Comparison of ENCODE assay signal across 9 cellular contexts in genomic region chr3:48194446-48195071, GRCh38. TPM values are rescaled to one million over a fixed set of nuclear protein-coding genes. Genes with fewer than 3 reads are reported as not detected.
DNase-seq lines count a peak whose midpoint lies in the region; ATAC-seq and TF ChIP-seq lines count a peak whose summit lies in the region.
"Had no signal": no experiment of that assay in that cellular context is flagged by ENCODE, and none has a peak within 500 bp of the region (broad histone marks: within the 10 kb centered on the region; RNA-seq: fewer than 3 reads in every experiment).

No MANE protein-coding gene starts in this region.

- H3K27me3 Mint-ChIP-seq in activated B cell treated with CpG ODN at 0.5 μM for 24 hours: no peaks in the 10 kb centered on the region

- DNase-seq in AG04450 (ENCODE audit: low read depth, low spot score): no peak
- peak; percentile 56 for DNase-seq in GM10266 (ENCODE audit: extremely low spot score)
- peak; percentile 32 for DNase-seq in NCI-H2029 treated with DMSO at 0.1 percent for 48 hours (lab: John Stamatoyannopoulos, UW)
- no peak for DNase-seq in activated B cell treated with CpG ODN at 0.5 μM for 24 hours
- DNase-seq in germinal center (ENCODE audit: low spot score): peak; percentile 62
- peak; percentile 96 for DNase-seq in osteoblast (ENCODE audit: insufficient read length, low spot score, missing footprints)
- no peak for DNase-seq in GM19240 (ENCODE audit: insufficient read length, low spot score)

- H3K9me3 ChIP-seq in AG04450 (ENCODE audit: control insufficient read depth, insufficient read depth, low read length): no peaks in the 10 kb centered on the region
- no peaks in the 10 kb centered on the region for H3K9me3 ChIP-seq in osteoblast (ENCODE audit: low read depth, low read length)

- peaks cover 4% of the 10 kb centered on the region for H3K4me1 Mint-ChIP-seq in activated B cell treated with CpG ODN at 0.5 μM for 24 hours

- H3K4me2 ChIP-seq in osteoblast (ENCODE audit: insufficient read depth, low read length): peak overlapping the region; percentile 41

- POLR2A ChIA-PET in AG04450 (lab: Yijun Ruan, JAX) (interaction anchor here (0.5 to 1.2 kb wide), 3 partner anchors 70 to 242 kb away, joined by 4 to 8 read pairs (median 5); no protein-coding TSS in a partner anchor), activated B cell treated with CpG ODN at 0.5 μM for 24 hours (lab: Charles Lee) (interaction anchor here (1.1 kb wide), 1 partner anchor 47 kb away, joined by 3 read pairs; no protein-coding TSS in a partner anchor)

- H3K79me2 ChIP-seq in osteoblast (ENCODE audit: insufficient read depth, low read length): no peaks in the 10 kb centered on the region

- CTCF ChIA-PET in AG04450 (lab: Charles Lee): interaction anchor here (0.5 to 5.9 kb wide), 39 partner anchors 10 to 881 kb away, joined by 3 to 169 read pairs (median 4); partner anchors contain the start of genes CAMP, CCDC51, PLXNB1 and TMA7
- CTCF ChIA-PET in activated B cell treated with CpG ODN at 0.5 μM for 24 hours (lab: Charles Lee): interaction anchor here (0.8 to 1.3 kb wide), 4 partner anchors 32 to 206 kb away, joined by 3 to 9 read pairs (median 4); no protein-coding TSS in a partner anchor

- H3K4me1 ChIP-seq in osteoblast (ENCODE audit: insufficient read depth, low read length): peaks cover 2% of the 10 kb centered on the region

- no peaks in the 10 kb centered on the region for H3K36me3 ChIP-seq in osteoblast (ENCODE audit: insufficient read depth, low read length)

- H3K9me3 Mint-ChIP-seq in activated B cell treated with CpG ODN at 0.5 μM for 24 hours: no peaks in the 10 kb centered on the region

- H2AFZ ChIP-seq in osteoblast (ENCODE audit: low read length): peak overlapping the region; percentile 65

- TF ChIP-seq CTCF in AG04450 (IDR thresholded peaks at IDR 0.05; ENCODE audit: low read depth, low read length) (peak; percentile 86), GM10266 (IDR thresholded peaks at IDR 0.05; ENCODE audit: control insufficient read depth, insufficient read depth, low read depth, missing control alignments) (peak; percentile 78), activated B cell treated with CpG ODN at 0.5 μM for 24 hours (IDR thresholded peaks at IDR 0.05) (no peak), osteoblast (IDR thresholded peaks at IDR 0.05; ENCODE audit: extremely low read depth, low read depth, low read length) (peak; percentile 95)

- H3K36me3 Mint-ChIP-seq in activated B cell treated with CpG ODN at 0.5 μM for 24 hours (ENCODE audit: low read depth): no peaks in the 10 kb centered on the region

- no peak overlapping the region for H3K4me3 Mint-ChIP-seq in activated B cell treated with CpG ODN at 0.5 μM for 24 hours

- H3K27ac Mint-ChIP-seq in activated B cell treated with CpG ODN at 0.5 μM for 24 hours: no peak overlapping the region

- ATAC-seq in activated B cell treated with CpG ODN at 0.5 μM for 24 hours (ENCODE audit: low read depth): peak; percentile 50
- no peak for ATAC-seq in GM21423 (IDR thresholded peaks at IDR 0.05; ENCODE audit: unreplicated experiment)

- H4K20me1 ChIP-seq in osteoblast (ENCODE audit: insufficient read depth, low read length): no peaks in the 10 kb centered on the region

- H3K4me3 ChIP-seq in AG04450 (ENCODE audit: low read depth, low read length) (no peak overlapping the region), osteoblast (ENCODE audit: insufficient read depth, low read length) (no peak overlapping the region)

- intact Hi-C loops in activated B cell treated with CpG ODN at 0.5 μM for 24 hours (cut with micrococcal nuclease): loop anchor here (1.0 kb wide), 1 partner anchor 47 kb away; the partner anchor contains the start of gene ZNF589

- no peak overlapping the region for H3K27ac ChIP-seq in AG04450 (ENCODE audit: low read depth, low read length)
- no peak overlapping the region for H3K27ac ChIP-seq in osteoblast (ENCODE audit: low read depth, low read length)

- H3K27me3 ChIP-seq in AG04450 (ENCODE audit: control insufficient read depth, insufficient read depth, low read length) (no peaks in the 10 kb centered on the region), osteoblast (ENCODE audit: insufficient read depth, low read length) (no peaks in the 10 kb centered on the region)

RNA-seq across cellular contexts. Expression of gene CDC25A, which starts 6.3 kb away (rescaled TPM):
- polyA plus RNA-seq in AG04450 (2011; rRNA removed): 1.6 and 2.1 TPM in 2 replicates
- 2.9 and 3.6 TPM in 2 replicates for polyA minus RNA-seq in AG04450 (2011; rRNA and poly(A)+ RNA removed)
- total RNA-seq in activated B cell treated with CpG ODN at 0.5 μM for 24 hours (1.7 and 1.8 TPM in 2 replicates), osteoblast (0.88 and 1.1 TPM in 2 replicates)

RNA-seq across cellular contexts. Expression of gene CAMP, which starts 28.7 kb away (rescaled TPM):
- not detected in 2 replicates for polyA plus RNA-seq in AG04450 (2011; rRNA removed)
- polyA minus RNA-seq in AG04450 (2011; rRNA and poly(A)+ RNA removed): not detected in 2 replicates
- total RNA-seq in activated B cell treated with CpG ODN at 0.5 μM for 24 hours (0.29 TPM in 1 of 2 replicates, not detected in the other), osteoblast (not detected in 2 replicates)
- total RNA-seq: mononuclear cell had no signal

RNA-seq across cellular contexts. Expression of gene ZNF589, which starts 46.3 kb away (rescaled TPM):
- polyA plus RNA-seq in AG04450 (2011; rRNA removed): 3.3 TPM in 2 replicates
- polyA minus RNA-seq in AG04450 (2011; rRNA and poly(A)+ RNA removed): 3.4 TPM in 2 replicates
- total RNA-seq in activated B cell treated with CpG ODN at 0.5 μM for 24 hours (12.4 and 19.2 TPM in 2 replicates), osteoblast (4.7 and 5.0 TPM in 2 replicates)

Comparison
In these comparisons a context has a peak if more than half of its experiments do, and no peak if none do; other contexts are left out.
1. DNase-seq: peak in GM10266 (single experiment), NCI-H2029 treated with DMSO at 0.1 percent for 48 hours (single experiment), germinal center (single experiment) and osteoblast (single experiment); none in AG04450 (single experiment), activated B cell treated with CpG ODN at 0.5 μM for 24 hours (single experiment) and GM19240 (single experiment).